Comparison of ENCODE assay signal across 1 cellular context in genomic region chr12:16606117-16606200, GRCh38.
TF ChIP-seq lines count a peak whose summit lies in the region.

LMO3 (minus strand) TSS chr12:16606162; CDS start chr12:16600860, 5,302 bp downstream.

TF ChIP-seq in SK-N-SH, 30 proteins besides CTCF, POLR2A, EP300 and RAD21 (continued from another document):
- TF ChIP-seq FOXJ3 (CRISPR knock-in tag; IDR thresholded peaks at IDR 0.05) (no peak), YY1 (IDR thresholded peaks at IDR 0.05; ENCODE audit: low read depth) (no peak), FOXM1 (IDR thresholded peaks at IDR 0.05; ENCODE audit: low read depth) (no peak), RXRA (IDR thresholded peaks at IDR 0.05; ENCODE audit: borderline replicate concordance, low read depth) (no peak), GATA2 (CRISPR knock-in tag; IDR thresholded peaks at IDR 0.05) (no peak), TAF1 (IDR thresholded peaks at IDR 0.05; ENCODE audit: borderline replicate concordance, low read depth, low read length) (no peak)
